8 cellular contexts compared by ENCODE assay signal in genomic region chr12:6056406-6057211, GRCh38.
DNase-seq lines count a peak whose midpoint lies in the region; ATAC-seq and TF ChIP-seq lines count a peak whose summit lies in the region.

No MANE protein-coding gene starts in this region.

- H3K9me3 ChIP-seq in heart left ventricle: no peaks in the 10 kb centered on the region
- no peaks in the 10 kb centered on the region for H3K9me3 ChIP-seq in iPS-15b (ENCODE audit: control insufficient read depth, insufficient read depth, low read length)

- TF ChIP-seq POLR2A in heart left ventricle (IDR thresholded peaks at IDR 0.05): no peak

- H3K36me3 ChIP-seq in heart left ventricle: peaks cover 0 to 81% (median 18%) of the 10 kb centered on the region in 9 donors
- H3K36me3 ChIP-seq in iPS-15b (ENCODE audit: control insufficient read depth, insufficient read depth, low read length): no peaks in the 10 kb centered on the region

- H3K36me3 Mint-ChIP-seq in type B pancreatic cell: peaks cover 3% of the 10 kb centered on the region
- no peaks in the 10 kb centered on the region for H3K36me3 Mint-ChIP-seq in activated T-helper 2 cell treated with anti-CD3 and anti-CD28 coated beads, Interferon-gamma antibody, Interleukin-2, Interleukin-4, amounts not matched to agents 10 μg/mL and 5 μg/mL and 100 μg/mL, durations not matched to agents 14 hours and 24 hours and 36 hours (ENCODE audit: low read depth)

- peaks cover 0 to 12% (median 5%) of the 10 kb centered on the region in 9 donors for H3K27me3 ChIP-seq in heart left ventricle
- peaks cover 14% of the 10 kb centered on the region for H3K27me3 ChIP-seq in iPS-15b (ENCODE audit: control insufficient read depth, insufficient read depth, low read length)

- H3K4me3 Mint-ChIP-seq in type B pancreatic cell: peak overlapping the region; percentile 51
- H3K4me3 Mint-ChIP-seq in activated T-helper 2 cell treated with anti-CD3 and anti-CD28 coated beads, Interferon-gamma antibody, Interleukin-2, Interleukin-4, amounts not matched to agents 10 μg/mL and 5 μg/mL and 100 μg/mL, durations not matched to agents 14 hours and 24 hours and 36 hours (ENCODE audit: low read depth): no peak overlapping the region

- H3K4me3 ChIP-seq in heart left ventricle (peak overlapping the region in 4 of 12 donors; percentile 4 to 26 (median 17)), iPS-15b (ENCODE audit: low read depth, low read length) (peak overlapping the region; percentile 56)

- intact Hi-C loops in heart left ventricle (cut with DNase I): no loop called here
- intact Hi-C loops in Right ventricle myocardium inferior (cut with DNase I): no loop called here
- intact Hi-C loops in activated T-helper 2 cell treated with anti-CD3 and anti-CD28 coated beads, Interferon-gamma antibody, Interleukin-2, Interleukin-4, amounts not matched to agents 10 μg/mL and 5 μg/mL and 100 μg/mL, durations not matched to agents 14 hours and 24 hours and 36 hours (cut with micrococcal nuclease): no loop called here

- no peak overlapping the region for H3K9ac ChIP-seq in iPS-15b (ENCODE audit: low read depth, low read length)

- H3K4me1 Mint-ChIP-seq in type B pancreatic cell (ENCODE audit: unreplicated experiment): peaks cover 11% of the 10 kb centered on the region
- H3K4me1 Mint-ChIP-seq in activated T-helper 2 cell treated with anti-CD3 and anti-CD28 coated beads, Interferon-gamma antibody, Interleukin-2, Interleukin-4, amounts not matched to agents 10 μg/mL and 5 μg/mL and 100 μg/mL, durations not matched to agents 14 hours and 24 hours and 36 hours (ENCODE audit: low read depth): no peaks in the 10 kb centered on the region

- peak overlapping the region; percentile 15 for H3K27ac Mint-ChIP-seq in type B pancreatic cell
- H3K27ac Mint-ChIP-seq in activated T-helper 2 cell treated with anti-CD3 and anti-CD28 coated beads, Interferon-gamma antibody, Interleukin-2, Interleukin-4, amounts not matched to agents 10 μg/mL and 5 μg/mL and 100 μg/mL, durations not matched to agents 14 hours and 24 hours and 36 hours: no peak overlapping the region

- peak in 7 of 12 donors; percentile 16 to 42 (median 27) for TF ChIP-seq CTCF in heart left ventricle (IDR thresholded peaks at IDR 0.05)
- TF ChIP-seq CTCF in type B pancreatic cell (conservative IDR thresholded peaks at IDR 0.05): peak; percentile 57

- H3K27ac ChIP-seq in heart left ventricle: peak overlapping the region in 1 of 12 donors; percentile 4

- DNase-seq in heart left ventricle: no peak
- no peak for DNase-seq in Right ventricle myocardium inferior (ENCODE audit: missing footprints)
- DNase-seq in activated T-cell treated with anti-CD3 and anti-CD28 coated beads for 1 hour (ENCODE audit: low read depth): peak; percentile 22
- no peak for DNase-seq in type B pancreatic cell (ENCODE audit: extremely low spot score, unreplicated experiment)
- no peak for DNase-seq in activated T-helper 2 cell treated with anti-CD3 and anti-CD28 coated beads, Interferon-gamma antibody, Interleukin-2, Interleukin-4, amounts not matched to agents 10 μg/mL and 5 μg/mL and 100 μg/mL, durations not matched to agents 14 hours and 24 hours and 36 hours (ENCODE audit: low spot score)
- DNase-seq in NCI-H2107 treated with DMSO at 0.1 percent for 48 hours (lab: John Stamatoyannopoulos, UW; ENCODE audit: unreplicated experiment): no peak
- no peak for DNase-seq in activated effector memory CD4-positive, alpha-beta T cell treated with anti-CD3 and anti-CD28 coated beads, Interleukin-2, amount 50 U/mL, for 16 hours

- H3K9me3 Mint-ChIP-seq in type B pancreatic cell: no peaks in the 10 kb centered on the region
- H3K9me3 Mint-ChIP-seq in activated T-helper 2 cell treated with anti-CD3 and anti-CD28 coated beads, Interferon-gamma antibody, Interleukin-2, Interleukin-4, amounts not matched to agents 10 μg/mL and 5 μg/mL and 100 μg/mL, durations not matched to agents 14 hours and 24 hours and 36 hours: no peaks in the 10 kb centered on the region

- H3K4me1 ChIP-seq in heart left ventricle: peaks cover 0 to 24% (median 8%) of the 10 kb centered on the region in 12 donors
- peaks cover 2% of the 10 kb centered on the region for H3K4me1 ChIP-seq in iPS-15b (ENCODE audit: control insufficient read depth, insufficient read depth, low read length)

- 47 to 55% (median 51%) methylated on average over 25 to 58 of the region's 58 CpGs for WGBS in heart left ventricle, 4 donors

- H3K27me3 Mint-ChIP-seq in type B pancreatic cell: peaks cover 32% of the 10 kb centered on the region
- peaks cover 11% of the 10 kb centered on the region for H3K27me3 Mint-ChIP-seq in activated T-helper 2 cell treated with anti-CD3 and anti-CD28 coated beads, Interferon-gamma antibody, Interleukin-2, Interleukin-4, amounts not matched to agents 10 μg/mL and 5 μg/mL and 100 μg/mL, durations not matched to agents 14 hours and 24 hours and 36 hours (ENCODE audit: low read depth)

- ATAC-seq in heart left ventricle: peak in 2 of 4 donors; percentile 3 to 20
- ATAC-seq in Right ventricle myocardium inferior: no peak
